ENCODE assay signal across 8 cellular contexts in genomic region chr7:156640257-156640948, GRCh38. TPM values are rescaled to one million over a fixed set of nuclear protein-coding genes. Genes with fewer than 3 reads are reported as not detected.
A peak's percentile ranks its signal among the peaks of the same experiment; 100 is the strongest.
DNase-seq lines count a peak whose midpoint lies in the region; ATAC-seq and TF ChIP-seq lines count a peak whose summit lies in the region.

RNF32 (plus strand) TSS chr7:156640774; CDS start chr7:156643878, 3,104 bp downstream.

- CTCF ChIA-PET in AG04450 (lab: Charles Lee), result interaction anchor here (0.6 to 1.3 kb wide), 4 partner anchors 9 to 835 kb away, joined by 3 to 9 read pairs (median 4); no protein-coding TSS in a partner anchor

- no peak for TF ChIP-seq CTCF in AG04450 (IDR thresholded peaks at IDR 0.05; ENCODE audit: low read depth, low read length)
- TF ChIP-seq CTCF in coronary artery (IDR thresholded peaks at IDR 0.05), result no peak
- TF ChIP-seq CTCF in right lobe of liver (IDR thresholded peaks at IDR 0.05), result no peak

- H3K27me3 ChIP-seq in AG04450 (ENCODE audit: control insufficient read depth, insufficient read depth, low read length), result no peaks in the 10 kb centered on the region
- no peaks in the 10 kb centered on the region for H3K27me3 ChIP-seq in right lobe of liver

- H3K9me3 Mint-ChIP-seq in activated CD4-positive, alpha-beta T cell treated with anti-CD3 and anti-CD28 coated beads, Interleukin-2, amount 10 ng/mL, durations not matched to agents 24 days and 14 days, result no peaks in the 10 kb centered on the region

- H3K4me1 Mint-ChIP-seq in activated CD4-positive, alpha-beta T cell treated with anti-CD3 and anti-CD28 coated beads, Interleukin-2, amount 10 ng/mL, durations not matched to agents 24 days and 14 days, result peaks cover 41% of the 10 kb centered on the region

- intact Hi-C loops in activated CD4-positive, alpha-beta T cell treated with anti-CD3 and anti-CD28 coated beads, Interleukin-2, amount 10 ng/mL, durations not matched to agents 24 days and 14 days (cut with micrococcal nuclease), result loop anchor here (1.0 to 5.0 kb wide), 5 partner anchors 27 to 309 kb away; partner anchors contain the start of genes LMBR1 and NOM1
- intact Hi-C loops in right lobe of liver (cut with DNase I), result no loop called here

- DNase-seq in AG04450 (ENCODE audit: low read depth, low spot score) (peak; percentile 76), NCI-H446 treated with DMSO at 0.1 percent for 48 hours (lab: John Stamatoyannopoulos, UW) (peak; percentile 64), coronary artery (ENCODE audit: low spot score) (peak; percentile 88), right lobe of liver (peak; percentile 97)
- peak; percentile 99 for DNase-seq in activated CD4-positive, alpha-beta T cell treated with anti-CD3 and anti-CD28 coated beads, Interleukin-2, amount 10 ng/mL, durations not matched to agents 24 days and 14 days
- peak; percentile 99 for DNase-seq in stimulated activated CD4-positive, alpha-beta T cell treated with anti-CD3 and anti-CD28 coated beads, Interleukin-4, amount 100 ng/mL, for 1 hour

- peak within 1 kb of the TSS; percentile 97 for H3K4me3 Mint-ChIP-seq in activated CD4-positive, alpha-beta T cell treated with anti-CD3 and anti-CD28 coated beads, Interleukin-2, amount 10 ng/mL, durations not matched to agents 24 days and 14 days

- H3K27me3 Mint-ChIP-seq in activated CD4-positive, alpha-beta T cell treated with anti-CD3 and anti-CD28 coated beads, Interleukin-2, amount 10 ng/mL, durations not matched to agents 24 days and 14 days, result peaks cover 11% of the 10 kb centered on the region

- no peaks in the 10 kb centered on the region for H3K36me3 ChIP-seq in right lobe of liver

- peak; percentile 85 for ATAC-seq in GM18907 (IDR thresholded peaks at IDR 0.05; ENCODE audit: unreplicated experiment)
- peak; percentile 81 for ATAC-seq in HG03159 (IDR thresholded peaks at IDR 0.05; ENCODE audit: unreplicated experiment)
- ATAC-seq in right lobe of liver, result peak; percentile 95 to 96 (median 96)

- peak; percentile 67 for TF ChIP-seq POLR2A in right lobe of liver (IDR thresholded peaks at IDR 0.05)

- POLR2A ChIA-PET in AG04450 (lab: Yijun Ruan, JAX), result interaction anchor here (0.9 kb wide), 1 partner anchor 12 kb away, joined by 3 read pairs; no protein-coding TSS in a partner anchor

- peaks cover 0 to 13% (median 0%) of the 10 kb centered on the region in 4 donors for H3K4me1 ChIP-seq in right lobe of liver

- H3K27ac ChIP-seq in AG04450 (ENCODE audit: low read depth, low read length), result peak within 1 kb of the TSS; percentile 68
- H3K27ac ChIP-seq in coronary artery, result peak within 1 kb of the TSS in 1 of 2 donors; percentile 71
- H3K27ac ChIP-seq in right lobe of liver, result peak within 1 kb of the TSS; percentile 43 to 71 (median 64)

- H3K36me3 Mint-ChIP-seq in activated CD4-positive, alpha-beta T cell treated with anti-CD3 and anti-CD28 coated beads, Interleukin-2, amount 10 ng/mL, durations not matched to agents 24 days and 14 days (ENCODE audit: low read depth), result peaks cover 24% of the 10 kb centered on the region

- H3K4me3 ChIP-seq in AG04450 (ENCODE audit: low read depth, low read length) (peak within 1 kb of the TSS; percentile 78), coronary artery (peak within 1 kb of the TSS; percentile 83), right lobe of liver (peak within 1 kb of the TSS; percentile 90 to 97 (median 96))

- WGBS in right lobe of liver (ENCODE audit: insufficient coverage, low coverage, low lambda C conversion rate, missing lambda C conversion rate), result 0% methylated on average over 5 of the region's 85 CpGs

- H3K9me3 ChIP-seq in AG04450 (ENCODE audit: control insufficient read depth, insufficient read depth, low read length) (peaks cover 8% of the 10 kb centered on the region), right lobe of liver (no peaks in the 10 kb centered on the region)

- H3K27ac Mint-ChIP-seq in activated CD4-positive, alpha-beta T cell treated with anti-CD3 and anti-CD28 coated beads, Interleukin-2, amount 10 ng/mL, durations not matched to agents 24 days and 14 days, result peak within 1 kb of the TSS; percentile 99

RNA-seq across cellular contexts. Expression of gene RNF32, which starts in this region (rescaled TPM):
- 0.98 and 1.3 TPM in 2 replicates for polyA plus RNA-seq in AG04450 (2011; rRNA removed)
- 0.65 TPM in 1 of 2 replicates, not detected in the other for polyA minus RNA-seq in AG04450 (2011; rRNA and poly(A)+ RNA removed)
- total RNA-seq in activated CD4-positive, alpha-beta T cell treated with anti-CD3 and anti-CD28 coated beads, Interleukin-2, amount 10 ng/mL, durations not matched to agents 24 days and 14 days, result 2.3 and 2.4 TPM in 2 replicates
- total RNA-seq in right lobe of liver, result under 1 TPM in 5 of 6 experiments, not detected in 1; 0.23 to 0.84 (median 0.66) TPM

Comparison
In these comparisons a context has a peak if more than half of its experiments do, and no peak if none do; other contexts are left out.
1. Peak in DNase-seq, ATAC-seq, H3K4me3 ChIP-seq and H3K27ac ChIP-seq in right lobe of liver; RNA of the gene not detected or under 1 TPM.